Comparison of ENCODE assay signal across 1 cellular context in genomic region chr17:33498069-33498468, GRCh38.
TF ChIP-seq lines count a peak whose summit lies in the region.

No MANE protein-coding gene starts in this region.

TF ChIP-seq in IMR-90, 13 proteins besides CTCF, POLR2A, EP300 and RAD21 (continued from another document):
- 0 out of 2 replicates have a peak, but pooled peaks have one; percentile 9 for TF ChIP-seq CEBPB (IDR thresholded peaks at IDR 0.05; ENCODE audit: low read depth, low read length)
